ENCODE assay signal across 7 cellular contexts in genomic region chr14:53216478-53216877, GRCh38.
DNase-seq lines count a peak whose midpoint lies in the region; ATAC-seq, FAIRE-seq and TF ChIP-seq lines count a peak whose summit lies in the region.
"Not testable (repeated sequence)": the region's sequence is repeated elsewhere in the genome, so short reads cannot be mapped to it uniquely, and the experiment has no call there.

No MANE protein-coding gene starts in this region.

- not testable (repeated sequence) for BruUV-seq in K562 (replicated peaks; lab: Mats Ljungman, UMichigan)

- H3K9me3 Mint-ChIP-seq in CD4-positive, alpha-beta memory T cell; activated B cell treated with CpG ODN at 0.5 μM for 24 hours; activated T-cell treated with anti-CD3 and anti-CD28 coated beads, Interleukin-2, amount 50 U/mL, for 4 hours; nephron; stimulated activated effector memory CD8-positive, alpha-beta T cell treated with anti-CD3 and anti-CD28 coated beads, Interleukin-12 subunit alpha, Interleukin-12 subunit beta, amount 100 ng/mL, for 72 hours: not testable (repeated sequence)

- not testable (repeated sequence) for H3K27ac ChIP-seq in CD4-positive, alpha-beta memory T cell (ENCODE audit: low read depth, low read length); K562 (ENCODE audit: extremely low read depth, low read depth, low read length)

- ATAC-seq in activated B cell treated with CpG ODN at 0.5 μM for 24 hours (ENCODE audit: low read depth); activated T-cell treated with anti-CD3 and anti-CD28 coated beads, Interleukin-2, amount 50 U/mL, for 4 hours; K562; stimulated activated effector memory CD8-positive, alpha-beta T cell treated with anti-CD3 and anti-CD28 coated beads, Interleukin-12 subunit alpha, Interleukin-12 subunit beta, amount 100 ng/mL, for 72 hours: not testable (repeated sequence)

- not testable (repeated sequence) for H2AFZ ChIP-seq in K562 (ENCODE audit: low read depth, low read length)

- H3K4me3 Mint-ChIP-seq in CD4-positive, alpha-beta memory T cell: peak overlapping the region in 7 of 8 donors; percentile 39 to 90 (median 88)
- H3K4me3 Mint-ChIP-seq in activated B cell treated with CpG ODN at 0.5 μM for 24 hours (peak overlapping the region; percentile 13), nephron (peak overlapping the region; percentile 87 to 88 (median 87))
- H3K4me3 Mint-ChIP-seq in activated T-cell treated with anti-CD3 and anti-CD28 coated beads, Interleukin-2, amount 50 U/mL, for 4 hours: peak overlapping the region; percentile 80
- peak overlapping the region; percentile 75 for H3K4me3 Mint-ChIP-seq in stimulated activated effector memory CD8-positive, alpha-beta T cell treated with anti-CD3 and anti-CD28 coated beads, Interleukin-12 subunit alpha, Interleukin-12 subunit beta, amount 100 ng/mL, for 72 hours

- not testable (repeated sequence) for H3K9ac ChIP-seq in K562 (ENCODE audit: insufficient read depth in 1 of 2, low read depth in 2 of 2, low read length in 2 of 2)

- H3K36me3 ChIP-seq in CD4-positive, alpha-beta memory T cell (ENCODE audit: insufficient read depth, low read length); K562 (ENCODE audit: control insufficient read depth, insufficient read depth, low read length): not testable (repeated sequence)

- in situ Hi-C loops in K562 (cut with MboI): not testable (repeated sequence)

- H3K79me2 ChIP-seq in K562 (ENCODE audit: control insufficient read depth, insufficient read depth, low read length): not testable (repeated sequence)

- not testable (repeated sequence) for H3K4me2 ChIP-seq in K562 (ENCODE audit: insufficient read depth, low read length)

- not testable (repeated sequence) for H3K27me3 Mint-ChIP-seq in CD4-positive, alpha-beta memory T cell; activated B cell treated with CpG ODN at 0.5 μM for 24 hours; activated T-cell treated with anti-CD3 and anti-CD28 coated beads, Interleukin-2, amount 50 U/mL, for 4 hours (ENCODE audit: low read depth); nephron (ENCODE audit: low read depth)

- not testable (repeated sequence) for H3K9me1 ChIP-seq in K562 (ENCODE audit: control insufficient read depth, insufficient read depth, low read length)

- POLR2A ChIA-PET in CD4-positive, alpha-beta memory T cell (lab: Charles Lee; ENCODE audit: partially characterized antibody): interaction anchor here (3.4 kb wide), 1 partner anchor 64 kb away, joined by 24 read pairs; the partner anchor contains the start of gene DDHD1
- POLR2A ChIA-PET in activated B cell treated with CpG ODN at 0.5 μM for 24 hours (lab: Charles Lee): not testable (repeated sequence)
- POLR2A ChIA-PET in K562 (lab: Yijun Ruan, JAX): interaction anchor here (0.6 to 0.8 kb wide), 2 partner anchors 442 to 770 kb away, joined by 3 read pairs; no protein-coding TSS in a partner anchor

- not testable (repeated sequence) for H3K4me1 ChIP-seq in CD4-positive, alpha-beta memory T cell (ENCODE audit: insufficient read depth, low read length); K562 (replicated peaks in 1 of 2; ENCODE audit: control insufficient read depth in 2 of 2, insufficient read depth in 2 of 2, low read length in 2 of 2)

- DNase-seq in CD4-positive, alpha-beta memory T cell; activated B cell treated with CpG ODN at 0.5 μM for 24 hours; activated T-cell treated with anti-CD3 and anti-CD28 coated beads, Interleukin-2, amount 50 U/mL, for 4 hours; K562 (ENCODE audit: extremely low read depth in 1 of 4, low spot score in 3 of 4); stimulated activated effector memory CD8-positive, alpha-beta T cell treated with anti-CD3 and anti-CD28 coated beads, Interleukin-12 subunit alpha, Interleukin-12 subunit beta, amount 100 ng/mL, for 72 hours (ENCODE audit: low spot score in 2 of 2): not testable (repeated sequence)
- peak; percentile 55 for DNase-seq in islet precursor cell

- not testable (repeated sequence) for TF ChIP-seq RAD21 in K562 (CRISPR knock-in tag; conservative IDR thresholded peaks at IDR 0.05 in 1 of 2, IDR thresholded peaks at IDR 0.05 in 1 of 2)

- not testable (repeated sequence) for TF ChIP-seq EP300 in K562 (IDR thresholded peaks at IDR 0.05; ENCODE audit: low read length)

- not testable (repeated sequence) for TF ChIP-seq CTCF in activated B cell treated with CpG ODN at 0.5 μM for 24 hours (IDR thresholded peaks at IDR 0.05); K562 (IDR thresholded peaks at IDR 0.05 in 2 of 3, conservative IDR thresholded peaks at IDR 0.05 in 1 of 3; ENCODE audit: insufficient read depth in 2 of 3, low read depth in 1 of 3, low read length in 3 of 3); nephron (IDR thresholded peaks at IDR 0.05; ENCODE audit: unreplicated experiment in 3 of 3)

- H3K27me3 ChIP-seq in CD4-positive, alpha-beta memory T cell (ENCODE audit: insufficient read depth, low read length); K562 (ENCODE audit: control insufficient read depth in 2 of 2, insufficient read depth in 2 of 2, low read length in 2 of 2): not testable (repeated sequence)

- intact Hi-C loops in CD4-positive, alpha-beta memory T cell (cut with micrococcal nuclease): loop anchor here (2.0 to 5.0 kb wide), 2 partner anchors 64 to 109 kb away; partner anchors contain the start of gene DDHD1
- intact Hi-C loops in activated B cell treated with CpG ODN at 0.5 μM for 24 hours (cut with micrococcal nuclease): loop anchor here (2.0 kb wide), 1 partner anchor 426 kb away; the partner anchor contains the start of gene GNPNAT1
- intact Hi-C loops in K562 (cut with micrococcal nuclease): not testable (repeated sequence)

- not testable (repeated sequence) for TF ChIP-seq POLR2A in K562 (conservative IDR thresholded peaks at IDR 0.05)

- WGBS in K562 (ENCODE audit: insufficient coverage, low coverage, missing lambda C conversion rate): 69% methylated on average over 7 of the region's 11 CpGs

- peak overlapping the region in 2 of 7 donors; percentile 19 to 41 for H3K27ac Mint-ChIP-seq in CD4-positive, alpha-beta memory T cell
- H3K27ac Mint-ChIP-seq in activated B cell treated with CpG ODN at 0.5 μM for 24 hours; nephron; stimulated activated effector memory CD8-positive, alpha-beta T cell treated with anti-CD3 and anti-CD28 coated beads, Interleukin-12 subunit alpha, Interleukin-12 subunit beta, amount 100 ng/mL, for 72 hours: not testable (repeated sequence)

- FAIRE-seq in K562 (lab: Jason Lieb, UNC): not testable (repeated sequence)

- H4K20me1 ChIP-seq in K562 (replicated peaks; ENCODE audit: control insufficient read depth, insufficient read depth, low read length): not testable (repeated sequence)

- CTCF ChIA-PET in CD4-positive, alpha-beta memory T cell (lab: Charles Lee; ENCODE audit: partially characterized antibody): interaction anchor here (0.9 to 2.5 kb wide), 7 partner anchors 11 to 106 kb away, joined by 3 to 11 read pairs (median 6); partner anchors contain the start of gene DDHD1
- CTCF ChIA-PET in activated B cell treated with CpG ODN at 0.5 μM for 24 hours (lab: Charles Lee); K562 (lab: Yijun Ruan, JAX; ENCODE audit: low intra/inter-chr PET ratio): not testable (repeated sequence)

- H3K36me3 Mint-ChIP-seq in CD4-positive, alpha-beta memory T cell; activated B cell treated with CpG ODN at 0.5 μM for 24 hours (ENCODE audit: low read depth); activated T-cell treated with anti-CD3 and anti-CD28 coated beads, Interleukin-2, amount 50 U/mL, for 4 hours (ENCODE audit: insufficient read depth); nephron (ENCODE audit: low read depth); stimulated activated effector memory CD8-positive, alpha-beta T cell treated with anti-CD3 and anti-CD28 coated beads, Interleukin-12 subunit alpha, Interleukin-12 subunit beta, amount 100 ng/mL, for 72 hours: not testable (repeated sequence)

- H3K4me1 Mint-ChIP-seq in CD4-positive, alpha-beta memory T cell: peaks cover 5 to 13% (median 8%) of the 10 kb centered on the region in 4 donors
- H3K4me1 Mint-ChIP-seq in activated B cell treated with CpG ODN at 0.5 μM for 24 hours; activated T-cell treated with anti-CD3 and anti-CD28 coated beads, Interleukin-2, amount 50 U/mL, for 4 hours (ENCODE audit: low read depth); stimulated activated effector memory CD8-positive, alpha-beta T cell treated with anti-CD3 and anti-CD28 coated beads, Interleukin-12 subunit alpha, Interleukin-12 subunit beta, amount 100 ng/mL, for 72 hours: not testable (repeated sequence)
- peaks cover 33% of the 10 kb centered on the region for H3K4me1 Mint-ChIP-seq in nephron

- H3K4me3 ChIP-seq in CD4-positive, alpha-beta memory T cell (ENCODE audit: low read length in 2 of 2); K562: not testable (repeated sequence)

- H3K9me3 ChIP-seq in CD4-positive, alpha-beta memory T cell (ENCODE audit: control insufficient read depth in 1 of 2, low read length in 2 of 2); K562 (replicated peaks; ENCODE audit: control insufficient read depth, insufficient read depth, low read depth, low read length): not testable (repeated sequence)

TF ChIP-seq in K562, 482 proteins besides CTCF, POLR2A, EP300 and RAD21:
- peak; percentile 25 for TF ChIP-seq NFYB (IDR thresholded peaks at IDR 0.05; ENCODE audit: extremely low read depth, insufficient read length)

Comparison
In these comparisons a context has a peak if more than half of its experiments do, and no peak if none do; other contexts are left out.
1. H3K4me3 Mint-ChIP-seq: peak in every context shown above with its lines; median percentile 88 in CD4-positive, alpha-beta memory T cell; 87 in nephron; 80 in activated T-cell treated with anti-CD3 and anti-CD28 coated beads, Interleukin-2, amount 50 U/mL, for 4 hours; 75 in stimulated activated effector memory CD8-positive, alpha-beta T cell treated with anti-CD3 and anti-CD28 coated beads, Interleukin-12 subunit alpha, Interleukin-12 subunit beta, amount 100 ng/mL, for 72 hours; 13 in activated B cell treated with CpG ODN at 0.5 μM for 24 hours.